ENCODE assay signal across 9 cellular contexts in the genomic region with DNA sequence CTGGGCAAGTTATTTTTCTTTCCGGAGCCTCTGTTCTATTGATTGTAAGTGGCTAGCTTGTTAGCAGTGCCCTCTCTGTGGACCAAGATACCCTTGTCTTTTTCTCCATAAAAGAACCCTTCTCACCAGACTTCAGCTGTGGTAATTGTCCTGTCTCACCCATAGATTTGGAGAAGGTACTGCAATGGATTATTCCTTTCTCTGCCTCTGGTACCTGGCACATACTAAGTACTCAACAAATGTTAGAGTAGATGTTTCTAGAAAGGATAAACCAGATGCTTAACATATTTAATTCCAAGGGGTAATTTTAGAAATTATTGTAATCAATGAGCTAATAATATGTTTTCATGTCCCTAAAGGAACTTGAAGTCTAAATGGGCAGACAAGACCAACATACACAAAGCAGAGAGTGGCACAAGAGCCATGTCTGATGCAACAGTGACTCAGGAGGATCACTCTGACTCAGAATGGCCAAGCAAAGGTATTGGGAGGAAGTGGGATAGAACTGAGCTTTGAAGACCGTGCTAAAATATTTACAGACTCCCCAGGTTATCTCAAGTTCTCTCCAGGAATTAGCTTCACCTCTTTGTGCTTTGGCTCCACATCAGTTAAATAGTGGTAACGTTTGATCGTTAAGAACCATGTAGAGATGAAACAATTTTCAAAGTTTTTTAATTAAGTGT.
A peak's percentile ranks its signal among the peaks of the same experiment; 100 is the strongest.
DNase-seq lines count a peak whose midpoint lies in the region; ATAC-seq and TF ChIP-seq lines count a peak whose summit lies in the region.
"Had no signal": no experiment of that assay in that cellular context is flagged by ENCODE, and none has a peak within 500 bp of the region (broad histone marks: within the 10 kb centered on the region; RNA-seq: fewer than 3 reads in every experiment).

No MANE protein-coding gene starts in this region.

- H3K4me3 ChIP-seq in PC-9 (no peak overlapping the region), adrenal gland (no peak overlapping the region)
- H3K4me3 ChIP-seq: coronary artery had no signal

- H3K79me2 ChIP-seq in PC-9 (ENCODE audit: low read depth), result no peaks in the 10 kb centered on the region

- H3K36me3 Mint-ChIP-seq in activated CD4-positive, alpha-beta T cell treated with anti-CD3 and anti-CD28 coated beads for 36 hours (ENCODE audit: low read depth), result no peaks in the 10 kb centered on the region

- TF ChIP-seq CTCF in PC-9 (conservative IDR thresholded peaks at IDR 0.05) (no peak), adrenal gland (IDR thresholded peaks at IDR 0.05) (no peak)

- peaks cover 6% of the 10 kb centered on the region for H3K4me1 Mint-ChIP-seq in activated CD4-positive, alpha-beta T cell treated with anti-CD3 and anti-CD28 coated beads for 36 hours

- H3K4me3 Mint-ChIP-seq in activated CD4-positive, alpha-beta T cell treated with anti-CD3 and anti-CD28 coated beads for 36 hours, result no peak overlapping the region

- no peak for TF ChIP-seq POLR2A in adrenal gland (IDR thresholded peaks at IDR 0.05)

- no peaks in the 10 kb centered on the region for H3K9me2 ChIP-seq in PC-9 (ENCODE audit: insufficient read depth)

- CTCF ChIA-PET in activated CD4-positive, alpha-beta T cell treated with anti-CD3 and anti-CD28 coated beads for 36 hours (lab: Charles Lee), result interaction anchor here (1.0 kb wide), 2 partner anchors 31 to 60 kb away, joined by 3 read pairs; no protein-coding TSS in a partner anchor
- CTCF ChIA-PET in PC-9 (lab: Charles Lee), result no interaction called here

- no peak overlapping the region for H3K27ac Mint-ChIP-seq in activated CD4-positive, alpha-beta T cell treated with anti-CD3 and anti-CD28 coated beads for 36 hours

- H2AFZ ChIP-seq in PC-9, result peak overlapping the region; percentile 65; the same call in 1 of the 2 replicates

- H3K27ac ChIP-seq in PC-9 (peak overlapping the region; percentile 89), adrenal gland (no peak overlapping the region)
- H3K27ac ChIP-seq: coronary artery had no signal

- BruUV-seq in PC-9 (replicated peaks; lab: Mats Ljungman, UMichigan), result no TSS peak

- 67 to 87% (median 83%) methylated on average over 4 of the region's 4 CpGs for WGBS in adrenal gland, 4 donors

- H3K27me3 ChIP-seq in PC-9 (ENCODE audit: insufficient read depth, low read depth) (no peaks in the 10 kb centered on the region), adrenal gland (peaks cover 3% of the 10 kb centered on the region)

- POLR2A ChIA-PET in activated CD4-positive, alpha-beta T cell treated with anti-CD3 and anti-CD28 coated beads for 36 hours (lab: Charles Lee), result no interaction called here
- POLR2A ChIA-PET in PC-9 (lab: Charles Lee; ENCODE audit: unreplicated experiment), result interaction anchor here (0.6 kb wide), 1 partner anchor 51 kb away, joined by 3 read pairs; no protein-coding TSS in a partner anchor

- DNase-seq in activated CD4-positive, alpha-beta T cell treated with anti-CD3 and anti-CD28 coated beads for 36 hours, result peak; percentile 50
- DNase-seq in activated CD4-positive, alpha-beta T cell treated with anti-CD3 and anti-CD28 coated beads, Interleukin-2, amount 50 U/mL, for 4 hours, result no peak
- DNase-seq in PC-9 (peak; percentile 25 to 92), renal cortical epithelial cell (ENCODE audit: low read depth) (peak; percentile 92), NAMALWA (ENCODE audit: low spot score) (no peak), adrenal gland (no peak), NCI-H1417 treated with DMSO at 0.1 percent for 48 hours (lab: John Stamatoyannopoulos, UW) (no peak)

- peaks cover 34% of the 10 kb centered on the region for H3K27me3 Mint-ChIP-seq in activated CD4-positive, alpha-beta T cell treated with anti-CD3 and anti-CD28 coated beads for 36 hours

- H3F3A ChIP-seq in PC-9 (ENCODE audit: insufficient read depth, low read depth), result peaks cover 6% of the 10 kb centered on the region

- H3K9me3 ChIP-seq in PC-9 (ENCODE audit: insufficient read depth, low read depth) (0 out of 2 replicates have a peak, but pooled peaks cover 10% of the 10 kb centered on the region), adrenal gland (replicated peaks in 1 of 3) (no peaks in the 10 kb centered on the region)

- intact Hi-C loops in activated CD4-positive, alpha-beta T cell treated with anti-CD3 and anti-CD28 coated beads for 36 hours (cut with DNase I, micrococcal nuclease), result no loop called here
- intact Hi-C loops in PC-9 (cut with micrococcal nuclease; ENCODE audit: unreplicated experiment) (no loop called here), adrenal gland (cut with DNase I) (no loop called here)

- ATAC-seq in activated CD4-positive, alpha-beta T cell treated with anti-CD3 and anti-CD28 coated beads for 36 hours, result peak; percentile 96
- ATAC-seq in HG02938 (IDR thresholded peaks at IDR 0.05; ENCODE audit: unreplicated experiment), result peak; percentile 85

- no peaks in the 10 kb centered on the region for H4K20me1 ChIP-seq in PC-9 (ENCODE audit: insufficient read depth)

- peak overlapping the region; percentile 34 for H3K4me2 ChIP-seq in PC-9

- no peaks in the 10 kb centered on the region for H3K9me3 Mint-ChIP-seq in activated CD4-positive, alpha-beta T cell treated with anti-CD3 and anti-CD28 coated beads for 36 hours (ENCODE audit: low read depth)

- H3K4me1 ChIP-seq in PC-9 (replicated peaks; ENCODE audit: insufficient read depth) (peaks cover 18% of the 10 kb centered on the region), adrenal gland (replicated peaks in 1 of 2) (no peaks in the 10 kb centered on the region)

- H3K36me3 ChIP-seq in PC-9 (ENCODE audit: low read depth) (peaks cover 5% of the 10 kb centered on the region; the same call in 1 of the 2 replicates), adrenal gland (replicated peaks in 1 of 2) (no peaks in the 10 kb centered on the region)

Comparison
In these comparisons a context has a peak if more than half of its experiments do, and no peak if none do; other contexts are left out.
1. DNase-seq: peak in activated CD4-positive, alpha-beta T cell treated with anti-CD3 and anti-CD28 coated beads for 36 hours (single experiment), PC-9 (2 of 2) and renal cortical epithelial cell (single experiment); none in activated CD4-positive, alpha-beta T cell treated with anti-CD3 and anti-CD28 coated beads, Interleukin-2, amount 50 U/mL, for 4 hours (0 of 2), NAMALWA (single experiment), adrenal gland (0 of 7) and NCI-H1417 treated with DMSO at 0.1 percent for 48 hours (single experiment).